In the genomic region with DNA sequence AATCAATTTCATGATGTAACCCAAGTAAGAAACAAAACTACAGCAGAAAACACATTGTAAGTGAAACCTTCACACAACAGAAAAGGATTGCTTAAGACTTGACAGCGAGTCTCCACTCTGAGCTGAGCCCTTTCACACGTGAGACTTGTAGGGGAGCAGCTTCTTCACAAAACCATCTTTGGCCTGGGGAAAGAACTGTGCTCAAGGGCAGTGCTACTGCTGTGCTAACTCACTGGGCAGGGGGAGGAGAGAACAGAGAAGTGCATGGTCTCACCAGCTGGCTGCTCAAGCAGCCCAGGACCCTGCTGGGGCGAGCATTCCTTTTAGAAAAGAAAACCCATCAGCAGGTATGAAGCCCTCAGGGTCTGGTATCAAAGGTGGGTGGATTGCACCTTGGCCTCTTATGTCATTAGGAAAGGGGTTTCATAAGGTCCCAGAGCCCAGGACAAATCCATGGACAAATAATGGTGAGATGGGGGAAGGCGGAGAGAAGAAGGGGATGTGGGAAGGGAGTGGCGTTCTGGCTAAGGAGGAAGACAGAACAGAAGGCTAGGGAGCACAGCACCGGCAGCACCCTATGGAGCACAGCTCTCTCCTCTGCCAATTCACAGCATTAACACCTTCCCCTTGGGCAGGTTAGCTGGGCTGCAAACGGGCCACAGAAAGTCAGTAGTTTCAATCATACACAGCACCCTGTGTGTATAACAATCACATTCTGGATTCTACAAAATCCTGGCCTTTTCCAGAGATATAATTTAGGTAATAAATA, we compare ENCODE assay signal across 11 cellular contexts. TPM values are rescaled to one million over a fixed set of nuclear protein-coding genes. Genes with fewer than 3 reads are reported as not detected.
DNase-seq lines count a peak whose midpoint lies in the region; ATAC-seq and TF ChIP-seq lines count a peak whose summit lies in the region.
"Had no signal": no experiment of that assay in that cellular context is flagged by ENCODE, and none has a peak within 500 bp of the region (broad histone marks: within the 10 kb centered on the region; RNA-seq: fewer than 3 reads in every experiment).

No MANE protein-coding gene starts in this region.

- H3K9me3 ChIP-seq in T-helper 17 cell (ENCODE audit: control insufficient read depth, low read length, poor library complexity, severe bottlenecking): no peaks in the 10 kb centered on the region

- TF ChIP-seq CTCF in GM23338 (conservative IDR thresholded peaks at IDR 0.05; ENCODE audit: low read depth in 2 of 2): no peak
- no peak for TF ChIP-seq CTCF in fibroblast of pulmonary artery (IDR thresholded peaks at IDR 0.05; ENCODE audit: low read length, missing control alignments)

- H2AFZ ChIP-seq in GM23338: no peak overlapping the region

- H3K36me3 Mint-ChIP-seq in GM23338 (ENCODE audit: low read depth) (peaks cover 68% of the 10 kb centered on the region), T-helper 17 cell (ENCODE audit: low read depth) (peaks cover 8% of the 10 kb centered on the region)

- no peaks in the 10 kb centered on the region for H3K9me3 Mint-ChIP-seq in GM23338

- H3K27me3 ChIP-seq in GM23338 (ENCODE audit: insufficient read depth): no peaks in the 10 kb centered on the region
- no peaks in the 10 kb centered on the region for H3K27me3 ChIP-seq in rectal smooth muscle tissue (ENCODE audit: control insufficient read depth, insufficient read depth, low read length)

- H3K27ac Mint-ChIP-seq in GM23338: peak overlapping the region; percentile 77
- peak overlapping the region; percentile 27 for H3K27ac Mint-ChIP-seq in T-helper 17 cell

- ATAC-seq in GM23338: peak; percentile 61
- ATAC-seq in T-helper 17 cell: no peak

- peaks cover 49% of the 10 kb centered on the region for H4K20me1 ChIP-seq in GM23338 (replicated peaks; ENCODE audit: insufficient read depth)

- peaks cover 19% of the 10 kb centered on the region; the same call in 1 of the 2 replicates for H3F3A ChIP-seq in GM23338 (replicated peaks; ENCODE audit: low read depth)

- H3K4me1 ChIP-seq in GM23338 (ENCODE audit: insufficient read depth) (peaks cover 37% of the 10 kb centered on the region), rectal smooth muscle tissue (ENCODE audit: control insufficient read depth, insufficient read depth, low read length) (peaks cover 26% of the 10 kb centered on the region)

- H3K9me2 ChIP-seq in GM23338 (ENCODE audit: insufficient read depth): no peaks in the 10 kb centered on the region

- no peak for DNase-seq in GM23338 (ENCODE audit: low spot score)
- no peak for DNase-seq in T-helper 17 cell
- DNase-seq in fibroblast of pulmonary artery (ENCODE audit: low read depth): peak; percentile 39
- DNase-seq in GOT3 (lab: John Stamatoyannopoulos, UW): no peak
- DNase-seq in NCI-H2081 treated with DMSO at 0.1 percent for 48 hours (lab: John Stamatoyannopoulos, UW): no peak
- no peak for DNase-seq in AG20443 (ENCODE audit: low spot score)
- no peak for DNase-seq in epidermal melanocyte (ENCODE audit: insufficient read length, low spot score)
- DNase-seq: midbrain; NCI-H1417 treated with DMSO at 0.1 percent for 48 hours; stimulated activated CD4-positive, alpha-beta T cell treated with anti-CD3 and anti-CD28 coated beads, Interleukin-4, amount 100 ng/mL, for 24 hours had no signal

- H3K4me3 Mint-ChIP-seq in GM23338 (no peak overlapping the region), T-helper 17 cell (no peak overlapping the region)

- H3K79me2 ChIP-seq in GM23338 (replicated peaks; ENCODE audit: insufficient read depth): peaks cover 75% of the 10 kb centered on the region

- H3K4me1 Mint-ChIP-seq in GM23338 (peaks cover 53% of the 10 kb centered on the region), T-helper 17 cell (peaks cover 10% of the 10 kb centered on the region)

- H3K27ac ChIP-seq in GM23338 (ENCODE audit: low read depth) (peak overlapping the region; percentile 46; the same call in 1 of the 2 replicates), rectal smooth muscle tissue (ENCODE audit: low read depth, low read length) (peak overlapping the region; percentile 27)

- 0 out of 2 replicates have a peak overlapping the region, but pooled peaks have one; percentile 1 for H3K4me2 ChIP-seq in GM23338

- H3K9ac ChIP-seq in rectal smooth muscle tissue (ENCODE audit: low read length): no peak overlapping the region

- H3K4me3 ChIP-seq in GM23338 (no peak overlapping the region), fibroblast of pulmonary artery (replicated peaks; ENCODE audit: low read depth, low read length) (no peak overlapping the region), rectal smooth muscle tissue (ENCODE audit: low read length) (no peak overlapping the region)

- H3K27me3 Mint-ChIP-seq in GM23338 (ENCODE audit: insufficient read depth, low read depth, poor library complexity) (peaks cover 16% of the 10 kb centered on the region), T-helper 17 cell (no peaks in the 10 kb centered on the region)

- H3K36me3 ChIP-seq in GM23338 (ENCODE audit: insufficient read depth) (peaks cover 49% of the 10 kb centered on the region), rectal smooth muscle tissue (ENCODE audit: control insufficient read depth, insufficient read depth, low read length) (peaks cover 30% of the 10 kb centered on the region)

TF ChIP-seq in GM23338, 12 proteins besides CTCF, POLR2A, EP300 and RAD21 (continues in another document):
- TF ChIP-seq JUNB (IDR thresholded peaks at IDR 0.05; ENCODE audit: unreplicated experiment): no peak
- no peak for TF ChIP-seq STAT1 (IDR thresholded peaks at IDR 0.05; ENCODE audit: unreplicated experiment)
- TF ChIP-seq, protein P1, sequence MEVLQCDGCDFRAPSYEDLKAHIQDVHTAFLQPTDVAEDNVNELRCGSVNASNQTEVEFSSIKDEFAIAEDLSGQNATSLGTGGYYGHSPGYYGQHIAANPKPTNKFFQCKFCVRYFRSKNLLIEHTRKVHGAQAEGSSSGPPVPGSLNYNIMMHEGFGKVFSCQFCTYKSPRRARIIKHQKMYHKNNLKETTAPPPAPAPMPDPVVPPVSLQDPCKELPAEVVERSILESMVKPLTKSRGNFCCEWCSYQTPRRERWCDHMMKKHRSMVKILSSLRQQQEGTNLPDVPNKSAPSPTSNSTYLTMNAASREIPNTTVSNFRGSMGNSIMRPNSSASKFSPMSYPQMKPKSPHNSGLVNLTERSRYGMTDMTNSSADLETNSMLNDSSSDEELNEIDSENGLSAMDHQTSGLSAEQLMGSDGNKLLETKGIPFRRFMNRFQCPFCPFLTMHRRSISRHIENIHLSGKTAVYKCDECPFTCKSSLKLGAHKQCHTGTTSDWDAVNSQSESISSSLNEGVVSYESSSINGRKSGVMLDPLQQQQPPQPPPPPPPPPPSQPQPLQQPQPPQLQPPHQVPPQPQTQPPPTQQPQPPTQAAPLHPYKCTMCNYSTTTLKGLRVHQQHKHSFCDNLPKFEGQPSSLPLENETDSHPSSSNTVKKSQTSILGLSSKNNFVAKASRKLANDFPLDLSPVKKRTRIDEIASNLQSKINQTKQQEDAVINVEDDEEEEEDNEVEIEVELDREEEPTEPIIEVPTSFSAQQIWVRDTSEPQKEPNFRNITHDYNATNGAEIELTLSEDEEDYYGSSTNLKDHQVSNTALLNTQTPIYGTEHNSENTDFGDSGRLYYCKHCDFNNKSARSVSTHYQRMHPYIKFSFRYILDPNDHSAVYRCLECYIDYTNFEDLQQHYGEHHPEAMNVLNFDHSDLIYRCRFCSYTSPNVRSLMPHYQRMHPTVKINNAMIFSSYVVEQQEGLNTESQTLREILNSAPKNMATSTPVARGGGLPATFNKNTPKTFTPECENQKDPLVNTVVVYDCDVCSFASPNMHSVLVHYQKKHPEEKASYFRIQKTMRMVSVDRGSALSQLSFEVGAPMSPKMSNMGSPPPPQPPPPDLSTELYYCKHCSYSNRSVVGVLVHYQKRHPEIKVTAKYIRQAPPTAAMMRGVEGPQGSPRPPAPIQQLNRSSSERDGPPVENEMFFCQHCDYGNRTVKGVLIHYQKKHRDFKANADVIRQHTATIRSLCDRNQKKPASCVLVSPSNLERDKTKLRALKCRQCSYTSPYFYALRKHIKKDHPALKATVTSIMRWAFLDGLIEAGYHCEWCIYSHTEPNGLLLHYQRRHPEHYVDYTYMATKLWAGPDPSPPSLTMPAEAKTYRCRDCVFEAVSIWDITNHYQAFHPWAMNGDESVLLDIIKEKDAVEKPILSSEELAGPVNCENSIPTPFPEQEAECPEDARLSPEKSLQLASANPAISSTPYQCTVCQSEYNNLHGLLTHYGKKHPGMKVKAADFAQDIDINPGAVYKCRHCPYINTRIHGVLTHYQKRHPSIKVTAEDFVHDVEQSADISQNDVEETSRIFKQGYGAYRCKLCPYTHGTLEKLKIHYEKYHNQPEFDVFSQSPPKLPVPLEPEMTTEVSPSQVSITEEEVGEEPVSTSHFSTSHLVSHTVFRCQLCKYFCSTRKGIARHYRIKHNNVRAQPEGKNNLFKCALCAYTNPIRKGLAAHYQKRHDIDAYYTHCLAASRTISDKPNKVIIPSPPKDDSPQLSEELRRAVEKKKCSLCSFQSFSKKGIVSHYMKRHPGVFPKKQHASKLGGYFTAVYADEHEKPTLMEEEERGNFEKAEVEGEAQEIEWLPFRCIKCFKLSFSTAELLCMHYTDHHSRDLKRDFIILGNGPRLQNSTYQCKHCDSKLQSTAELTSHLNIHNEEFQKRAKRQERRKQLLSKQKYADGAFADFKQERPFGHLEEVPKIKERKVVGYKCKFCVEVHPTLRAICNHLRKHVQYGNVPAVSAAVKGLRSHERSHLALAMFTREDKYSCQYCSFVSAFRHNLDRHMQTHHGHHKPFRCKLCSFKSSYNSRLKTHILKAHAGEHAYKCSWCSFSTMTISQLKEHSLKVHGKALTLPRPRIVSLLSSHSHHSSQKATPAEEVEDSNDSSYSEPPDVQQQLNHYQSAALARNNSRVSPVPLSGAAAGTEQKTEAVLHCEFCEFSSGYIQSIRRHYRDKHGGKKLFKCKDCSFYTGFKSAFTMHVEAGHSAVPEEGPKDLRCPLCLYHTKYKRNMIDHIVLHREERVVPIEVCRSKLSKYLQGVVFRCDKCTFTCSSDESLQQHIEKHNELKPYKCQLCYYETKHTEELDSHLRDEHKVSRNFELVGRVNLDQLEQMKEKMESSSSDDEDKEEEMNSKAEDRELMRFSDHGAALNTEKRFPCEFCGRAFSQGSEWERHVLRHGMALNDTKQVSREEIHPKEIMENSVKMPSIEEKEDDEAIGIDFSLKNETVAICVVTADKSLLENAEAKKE (CRISPR knock-in tag; IDR thresholded peaks at IDR 0.05): no peak
- no peak for TF ChIP-seq EZH2 (IDR thresholded peaks at IDR 0.05; ENCODE audit: low read depth, unreplicated experiment)
- no peak for TF ChIP-seq NANOG (IDR thresholded peaks at IDR 0.05; ENCODE audit: borderline replicate concordance)
- no peak for TF ChIP-seq ZNF331 (CRISPR knock-in tag; IDR thresholded peaks at IDR 0.05; ENCODE audit: low read depth)
- TF ChIP-seq EZH2phosphoT487 (IDR thresholded peaks at IDR 0.05; ENCODE audit: unreplicated experiment): no peak
- TF ChIP-seq CREB1 (CRISPR knock-in tag; IDR thresholded peaks at IDR 0.05; ENCODE audit: low read depth): no peak

RNA-seq across cellular contexts. Expression of gene RAPSN, which starts 20.7 kb away (rescaled TPM):
- total RNA-seq in GM23338 (2014; rRNA removed; shearing (Covaris generic)): 0.17 TPM in 1 of 2 replicates, not detected in the other
- 0.23 and 0.59 TPM in 2 replicates for polyA plus RNA-seq in GM23338 (2016; fragmentation: Nextera tagmentation; extraction: Ambion mirVana)
- total RNA-seq in T-helper 17 cell: 1 to 10 TPM; 3.0 to 3.1 TPM

RNA-seq across cellular contexts. Expression of gene PSMC3, which starts 43.4 kb away (rescaled TPM):
- total RNA-seq in GM23338 (2014; rRNA removed; shearing (Covaris generic)): 147 and 149 TPM in 2 replicates
- 173 and 190 TPM in 2 replicates for polyA plus RNA-seq in GM23338 (2016; fragmentation: Nextera tagmentation; extraction: Ambion mirVana)
- total RNA-seq in T-helper 17 cell: 10 to 100 TPM; 47.8 to 55.2 TPM
